1 cellular context compared by ENCODE assay signal in the genomic region with DNA sequence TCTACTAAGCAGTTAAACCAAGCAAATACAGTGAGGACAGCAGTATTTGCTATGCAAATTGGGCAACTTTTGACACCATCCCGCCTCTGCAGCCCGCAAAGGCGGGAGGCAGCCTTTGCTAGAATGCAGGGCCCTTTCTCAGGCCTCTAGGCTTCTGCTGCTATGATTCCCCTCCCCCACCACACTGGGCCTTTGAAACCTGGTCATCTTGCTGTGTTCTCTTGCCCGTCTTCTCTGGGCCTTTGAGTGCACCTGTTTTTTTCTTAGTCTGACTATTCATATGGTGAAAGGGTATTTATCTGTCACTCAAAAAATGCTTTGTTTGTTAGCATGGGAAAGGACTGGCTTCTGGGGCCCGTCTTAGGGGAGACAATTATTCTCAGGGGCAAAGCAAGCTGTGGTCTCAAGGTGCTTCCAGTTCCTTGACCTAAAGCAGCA.
TF ChIP-seq lines count a peak whose summit lies in the region.

No MANE protein-coding gene starts in this region.

TF ChIP-seq in WTC11, 78 proteins besides CTCF, POLR2A, EP300 and RAD21 (continued from another document):
- TF ChIP-seq, protein P1, sequence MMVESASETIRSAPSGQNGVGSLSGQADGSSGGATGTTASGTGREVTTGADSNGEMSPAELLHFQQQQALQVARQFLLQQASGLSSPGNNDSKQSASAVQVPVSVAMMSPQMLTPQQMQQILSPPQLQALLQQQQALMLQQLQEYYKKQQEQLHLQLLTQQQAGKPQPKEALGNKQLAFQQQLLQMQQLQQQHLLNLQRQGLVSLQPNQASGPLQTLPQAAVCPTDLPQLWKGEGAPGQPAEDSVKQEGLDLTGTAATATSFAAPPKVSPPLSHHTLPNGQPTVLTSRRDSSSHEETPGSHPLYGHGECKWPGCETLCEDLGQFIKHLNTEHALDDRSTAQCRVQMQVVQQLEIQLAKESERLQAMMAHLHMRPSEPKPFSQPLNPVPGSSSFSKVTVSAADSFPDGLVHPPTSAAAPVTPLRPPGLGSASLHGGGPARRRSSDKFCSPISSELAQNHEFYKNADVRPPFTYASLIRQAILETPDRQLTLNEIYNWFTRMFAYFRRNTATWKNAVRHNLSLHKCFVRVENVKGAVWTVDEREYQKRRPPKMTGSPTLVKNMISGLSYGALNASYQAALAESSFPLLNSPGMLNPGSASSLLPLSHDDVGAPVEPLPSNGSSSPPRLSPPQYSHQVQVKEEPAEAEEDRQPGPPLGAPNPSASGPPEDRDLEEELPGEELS (CRISPR knock-in tag; IDR thresholded peaks at IDR 0.05): peak; percentile 62; the same call in 1 of the 2 replicates
- TF ChIP-seq ZNF121 (CRISPR knock-in tag; IDR thresholded peaks at IDR 0.05): peak; percentile 93
